Comparison of ENCODE assay signal across 9 cellular contexts in genomic region chr3:69541823-69542264, GRCh38.
A peak's percentile ranks its signal among the peaks of the same experiment; 100 is the strongest.
DNase-seq lines count a peak whose midpoint lies in the region; ATAC-seq and TF ChIP-seq lines count a peak whose summit lies in the region.
"Had no signal": no experiment of that assay in that cellular context is flagged by ENCODE, and none has a peak within 500 bp of the region (broad histone marks: within the 10 kb centered on the region; RNA-seq: fewer than 3 reads in every experiment).

No MANE protein-coding gene starts in this region.

- no peak overlapping the region for H2BK12ac ChIP-seq in trophoblast cell (ENCODE audit: low read length)

- intact Hi-C loops in Right ventricle myocardium superior (cut with DNase I) (no loop called here), natural killer cell (cut with micrococcal nuclease) (no loop called here)

- no peak overlapping the region for H4K12ac ChIP-seq in trophoblast cell (ENCODE audit: low read depth, low read length)

- H3K27me3 Mint-ChIP-seq in natural killer cell (ENCODE audit: low read depth in 2 of 2), result peaks cover 36 to 41% of the 10 kb centered on the region in 2 donors

- H3K4me1 ChIP-seq in ES-I3 (ENCODE audit: insufficient read depth, low read length) (no peaks in the 10 kb centered on the region), SJSA1 (replicated peaks) (no peaks in the 10 kb centered on the region), trophoblast cell (ENCODE audit: control insufficient read depth in 1 of 2, insufficient read depth in 2 of 2, low read length in 2 of 2) (peaks cover 13% of the 10 kb centered on the region in 2 experiments)

- H3K9me3 ChIP-seq in ES-I3 (ENCODE audit: control insufficient read depth, insufficient read depth, low read length), result no peaks in the 10 kb centered on the region
- H3K9me3 ChIP-seq in SJSA1 (replicated peaks), result no peaks in the 10 kb centered on the region
- peaks cover 2% of the 10 kb centered on the region for H3K9me3 ChIP-seq in trophoblast cell (ENCODE audit: insufficient read depth, low read depth, low read length)

- H3K27ac Mint-ChIP-seq in natural killer cell, result no peak overlapping the region

- H3K27ac ChIP-seq in SJSA1, result no peak overlapping the region
- H3K27ac ChIP-seq in trophoblast cell (ENCODE audit: low read depth, low read length), result no peak overlapping the region

- H3K4me2 ChIP-seq in trophoblast cell (ENCODE audit: low read length), result peak overlapping the region; percentile 82

- H4K8ac ChIP-seq in trophoblast cell (ENCODE audit: low read depth, low read length), result no peak overlapping the region

- H3K9ac ChIP-seq in ES-I3 (ENCODE audit: low read depth, low read length), result peak overlapping the region; percentile 83
- H3K9ac ChIP-seq in trophoblast cell (ENCODE audit: low read length), result no peak overlapping the region

- H3K36me3 ChIP-seq in ES-I3 (ENCODE audit: insufficient read depth, low read length) (no peaks in the 10 kb centered on the region), SJSA1 (no peaks in the 10 kb centered on the region), trophoblast cell (ENCODE audit: control insufficient read depth in 1 of 2, insufficient read depth in 2 of 2, low read length in 2 of 2) (no peaks in the 10 kb centered on the region)

- no peak overlapping the region for H3K4me3 Mint-ChIP-seq in natural killer cell

- H3K14ac ChIP-seq in trophoblast cell (ENCODE audit: low read length), result no peak overlapping the region

- no peak overlapping the region for H3K23ac ChIP-seq in trophoblast cell (ENCODE audit: low read length)

- peak overlapping the region; percentile 30 for H3K4me3 ChIP-seq in SJSA1
- peak overlapping the region; percentile 66 for H3K4me3 ChIP-seq in trophoblast cell (ENCODE audit: low read depth, low read length)

- H2BK120ac ChIP-seq in trophoblast cell (ENCODE audit: insufficient read depth, low read length, poor library complexity), result no peak overlapping the region

- no peaks in the 10 kb centered on the region for H3K36me3 Mint-ChIP-seq in natural killer cell

- DNase-seq in SJSA1 (ENCODE audit: low read depth in 1 of 2, low spot score in 2 of 2) (peak in 1 of 2 experiments; percentile 32), Right ventricle myocardium superior (peak; percentile 63), trophoblast cell (peak in 1 of 2 donors; percentile 6), germinal center (ENCODE audit: low spot score) (no peak), NCI-H146 (lab: John Stamatoyannopoulos, UW) (no peak), natural killer cell (no peak), NCI-H526 treated with DMSO at 0.1 percent for 48 hours (lab: John Stamatoyannopoulos, UW) (no peak)
- DNase-seq: NCI-H446 had no signal

- peaks cover 30% of the 10 kb centered on the region for H3K27me3 ChIP-seq in SJSA1 (replicated peaks)
- peaks cover 28% of the 10 kb centered on the region for H3K27me3 ChIP-seq in trophoblast cell (ENCODE audit: insufficient read depth, low read length)

- TF ChIP-seq CTCF in natural killer cell (IDR thresholded peaks at IDR 0.05), result no peak

- no peak overlapping the region for H2AFZ ChIP-seq in trophoblast cell (ENCODE audit: insufficient read depth, low read length, poor library complexity)

- no peaks in the 10 kb centered on the region for H3K79me2 ChIP-seq in trophoblast cell (ENCODE audit: control insufficient read depth, insufficient read depth, low read length, poor library complexity)

- H2BK5ac ChIP-seq in trophoblast cell (ENCODE audit: low read depth, low read length, poor library complexity), result no peak overlapping the region

- no peak overlapping the region for H3K4ac ChIP-seq in trophoblast cell (ENCODE audit: low read depth, low read length)

- H4K91ac ChIP-seq in trophoblast cell (ENCODE audit: low read depth, low read length), result no peak overlapping the region

- peaks cover 0 to 9% of the 10 kb centered on the region in 2 donors for H3K4me1 Mint-ChIP-seq in natural killer cell

- ATAC-seq in Right ventricle myocardium superior (ENCODE audit: poor library complexity) (peak; percentile 42), natural killer cell (no peak)

- H3K18ac ChIP-seq in trophoblast cell (ENCODE audit: low read length), result no peak overlapping the region

- WGBS in trophoblast cell (ENCODE audit: extremely low coverage, insufficient coverage, insufficient read length), result no CpG with 5 or more reads among the region's 48 CpGs

- H2AK5ac ChIP-seq in trophoblast cell (ENCODE audit: low read length), result no peak overlapping the region

- no peaks in the 10 kb centered on the region for H3K9me3 Mint-ChIP-seq in natural killer cell

- no peaks in the 10 kb centered on the region for H3K79me1 ChIP-seq in trophoblast cell (ENCODE audit: low read length)
